Comparison of ENCODE assay signal across 8 cellular contexts in genomic region chr5:159773062-159773924, GRCh38.
DNase-seq lines count a peak whose midpoint lies in the region; ATAC-seq and TF ChIP-seq lines count a peak whose summit lies in the region.

No MANE protein-coding gene starts in this region.

- 6% methylated on average over 71 of the region's 71 CpGs for WGBS in HUES64

- no peaks in the 10 kb centered on the region for H3K36me3 ChIP-seq in HUES64 (ENCODE audit: insufficient read depth, low read length)
- no peaks in the 10 kb centered on the region for H3K36me3 ChIP-seq in OCI-LY7 (ENCODE audit: insufficient read depth, low read length)

- POLR2A ChIA-PET in OCI-LY7 (lab: Charles Lee), result no interaction called here

- no peaks in the 10 kb centered on the region for H4K20me1 ChIP-seq in OCI-LY7 (ENCODE audit: insufficient read depth, low read length)

- CTCF ChIA-PET in OCI-LY7 (lab: Charles Lee; ENCODE audit: unreplicated experiment), result no interaction called here

- H3K9me3 ChIP-seq in HUES64 (ENCODE audit: insufficient read depth, low read depth, low read length) (no peaks in the 10 kb centered on the region), OCI-LY7 (ENCODE audit: low read length) (no peaks in the 10 kb centered on the region)

- peak overlapping the region; percentile 65 for H3K9ac ChIP-seq in HUES64 (ENCODE audit: low read depth, low read length)

- intact Hi-C loops in sciatic nerve (cut with DNase I), result no loop called here
- intact Hi-C loops in OCI-LY7 (cut with micrococcal nuclease; ENCODE audit: unreplicated experiment), result no loop called here

- H3K79me2 ChIP-seq in OCI-LY7 (ENCODE audit: insufficient read depth, low read depth, low read length), result no peaks in the 10 kb centered on the region

- DNase-seq in Daoy (ENCODE audit: low read depth) (peak; percentile 88), T-helper 22 cell (ENCODE audit: low read depth) (peak; percentile 10), astrocyte of the spinal cord (ENCODE audit: low read depth, low spot score) (peak; percentile 95), hypothalamus (lab: John Stamatoyannopoulos, UW) (peak in 40 of 51 donors; percentile 5 to 79 (median 30)), sciatic nerve (ENCODE audit: low spot score) (peak; percentile 83), OCI-LY7 (ENCODE audit: low spot score) (no peak)

- peak; percentile 93 for ATAC-seq in GM21528 (IDR thresholded peaks at IDR 0.05; ENCODE audit: low FRiP score, unreplicated experiment)
- peak; percentile 93 for ATAC-seq in sciatic nerve

- H3K4me1 ChIP-seq in HUES64 (ENCODE audit: insufficient read depth, low read length) (peaks cover 26% of the 10 kb centered on the region), OCI-LY7 (ENCODE audit: insufficient read depth, low read length, poor library complexity, severe bottlenecking) (no peaks in the 10 kb centered on the region)

- TF ChIP-seq CTCF in astrocyte of the spinal cord (IDR thresholded peaks at IDR 0.05; ENCODE audit: low read depth, low read length), result peak; percentile 11
- no peak for TF ChIP-seq CTCF in OCI-LY7 (conservative IDR thresholded peaks at IDR 0.05; ENCODE audit: low read length)

- H3K27me3 ChIP-seq in HUES64 (ENCODE audit: insufficient read depth, low read length), result peaks cover 18% of the 10 kb centered on the region

- H3K4me2 ChIP-seq in OCI-LY7 (ENCODE audit: low read length), result no peak overlapping the region

- in situ Hi-C loops in astrocyte of the spinal cord (cut with HindIII; ENCODE audit: low sequenced_read_pairs), result no loop called here

- no peak overlapping the region for H2AFZ ChIP-seq in OCI-LY7 (ENCODE audit: low read length)

- H3K9me2 ChIP-seq in OCI-LY7 (ENCODE audit: insufficient read depth, low read length), result no peaks in the 10 kb centered on the region

- peak overlapping the region; percentile 48 for H3K4me3 ChIP-seq in HUES64 (ENCODE audit: low read length)
- H3K4me3 ChIP-seq in astrocyte of the spinal cord (ENCODE audit: low read depth, low read length), result peak overlapping the region; percentile 25
- no peak overlapping the region for H3K4me3 ChIP-seq in OCI-LY7 (ENCODE audit: low read depth, low read length, poor library complexity, severe bottlenecking)

- no TSS peak for BruUV-seq in OCI-LY7 (replicated peaks; lab: Mats Ljungman, UMichigan)

- no peak overlapping the region for H3K27ac ChIP-seq in HUES64 (ENCODE audit: low read depth, low read length)
- no peak overlapping the region for H3K27ac ChIP-seq in OCI-LY7 (ENCODE audit: low read depth, low read length, poor library complexity, severe bottlenecking)
